ENCODE assay signal across 1 cellular context in genomic region chr3:38109580-38110313, GRCh38.
TF ChIP-seq lines count a peak whose summit lies in the region.

No MANE protein-coding gene starts in this region.

TF ChIP-seq in HepG2, 621 proteins besides CTCF, POLR2A, EP300 and RAD21:
- TF ChIP-seq ZNF33A (CRISPR knock-in tag; IDR thresholded peaks at IDR 0.05; ENCODE audit: borderline replicate concordance) = no peak
- no peak for TF ChIP-seq IKZF1 (IDR thresholded peaks at IDR 0.05)
- no peak for TF ChIP-seq CCDC6 (CRISPR knock-in tag; IDR thresholded peaks at IDR 0.05)
- no peak for TF ChIP-seq GMEB1 (CRISPR knock-in tag; IDR thresholded peaks at IDR 0.05; ENCODE audit: borderline replicate concordance)
